In the genomic region with DNA sequence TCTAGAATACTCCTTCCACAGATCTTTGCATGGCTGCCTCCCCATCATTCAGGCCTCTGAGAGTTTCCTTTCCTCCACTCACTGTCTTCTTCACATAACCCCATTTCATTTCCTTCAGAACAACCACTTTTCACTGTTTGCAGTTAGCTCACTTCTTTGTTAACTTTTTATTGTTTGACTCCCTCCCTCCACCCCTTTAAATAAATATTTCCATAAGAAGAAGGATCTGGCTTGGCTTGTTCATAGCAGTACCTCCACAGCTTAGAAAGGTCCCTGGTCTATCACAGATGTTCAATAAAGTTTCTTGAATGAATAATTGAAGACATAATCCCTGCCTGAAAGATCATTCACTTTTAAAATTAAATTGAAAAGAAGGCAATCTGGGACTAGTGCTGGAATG, we compare ENCODE assay signal across 17 cellular contexts.
"Had no signal": no experiment of that assay in that cellular context is flagged by ENCODE, and none has a peak within 500 bp of the region (broad histone marks: within the 10 kb centered on the region; RNA-seq: fewer than 3 reads in every experiment).

No MANE protein-coding gene starts in this region.

- ATAC-seq: heart left ventricle; naive thymus-derived CD8-positive, alpha-beta T cell; right cardiac atrium had no signal

- H3K27ac Mint-ChIP-seq: naive thymus-derived CD8-positive, alpha-beta T cell; progenitor cell of endocrine pancreas had no signal

- H3K9me3 ChIP-seq: ovary, suprapubic skin, thyroid gland, upper lobe of left lung, uterus had no signal

- H3K36me3 Mint-ChIP-seq: naive thymus-derived CD8-positive, alpha-beta T cell had no signal

- H3K4me3 ChIP-seq: dorsolateral prefrontal cortex, heart left ventricle, ovary, suprapubic skin, thyroid gland, upper lobe of left lung, uterus had no signal

- H3K36me3 ChIP-seq: heart left ventricle, ovary, suprapubic skin, thyroid gland, upper lobe of left lung, uterus had no signal

- H3K4me1 ChIP-seq: heart left ventricle, suprapubic skin, thyroid gland, upper lobe of left lung, uterus had no signal

- H3K27me3 ChIP-seq: ovary, suprapubic skin, thyroid gland, upper lobe of left lung, uterus had no signal

- H3K4me3 Mint-ChIP-seq: naive thymus-derived CD8-positive, alpha-beta T cell had no signal

- H3K4me1 Mint-ChIP-seq: naive thymus-derived CD8-positive, alpha-beta T cell had no signal

- DNase-seq: cortex of kidney; dorsolateral prefrontal cortex; effector CD8-positive, alpha-beta T cell; heart left ventricle; hippocampal formation; mesendoderm; naive thymus-derived CD8-positive, alpha-beta T cell; ovary; right cardiac atrium; small intestine; stimulated activated CD4-positive, alpha-beta T cell treated with anti-CD3 and anti-CD28 coated beads, Interleukin-2, amount 100 ng/mL, for 48 hours; stimulated activated naive CD4-positive, alpha-beta T cell treated with Interleukin-2 at 50 U/mL for 16 hours; thyroid gland; upper lobe of left lung; uterus had no signal

- H3K27ac ChIP-seq: dorsolateral prefrontal cortex, heart left ventricle, ovary, suprapubic skin, thyroid gland, upper lobe of left lung, uterus had no signal
